8 cellular contexts compared by ENCODE assay signal in genomic region chr19:21851596-21852345, GRCh38. TPM values are rescaled to one million over a fixed set of nuclear protein-coding genes. Genes with fewer than 3 reads are reported as not detected.
DNase-seq lines count a peak whose midpoint lies in the region; ATAC-seq and TF ChIP-seq lines count a peak whose summit lies in the region.

No MANE protein-coding gene starts in this region.

- peak overlapping the region; percentile 98 for H3K27ac ChIP-seq in HUES64 (ENCODE audit: low read depth, low read length)

- H3K9ac ChIP-seq in HUES64 (ENCODE audit: low read depth, low read length), result peak overlapping the region; percentile 99

- WGBS in HUES64, result under 1% methylated on average over 44 of the region's 44 CpGs

- peaks cover 38% of the 10 kb centered on the region for H3K36me3 ChIP-seq in HUES64 (ENCODE audit: insufficient read depth, low read length)

- H3K4me3 ChIP-seq in HUES64 (ENCODE audit: low read length), result peak overlapping the region; percentile 98

- no peaks in the 10 kb centered on the region for H3K27me3 Mint-ChIP-seq in neural crest cell (ENCODE audit: low read depth)
- no peaks in the 10 kb centered on the region for H3K27me3 Mint-ChIP-seq in stimulated activated naive CD8-positive, alpha-beta T cell treated with anti-CD3 and anti-CD28 coated beads, Interleukin-15, amount 100 ng/mL, for 72 hours

- peaks cover 4% of the 10 kb centered on the region; the same call in 1 of the 2 replicates for H3K9me3 ChIP-seq in HUES64 (ENCODE audit: insufficient read depth, low read depth, low read length)

- peaks cover 5% of the 10 kb centered on the region for H3K9me3 Mint-ChIP-seq in neural crest cell
- H3K9me3 Mint-ChIP-seq in stimulated activated naive CD8-positive, alpha-beta T cell treated with anti-CD3 and anti-CD28 coated beads, Interleukin-15, amount 100 ng/mL, for 72 hours, result no peaks in the 10 kb centered on the region

- H3K4me1 Mint-ChIP-seq in neural crest cell, result peaks cover 34% of the 10 kb centered on the region
- peaks cover 35% of the 10 kb centered on the region for H3K4me1 Mint-ChIP-seq in stimulated activated naive CD8-positive, alpha-beta T cell treated with anti-CD3 and anti-CD28 coated beads, Interleukin-15, amount 100 ng/mL, for 72 hours

- no peak for TF ChIP-seq CTCF in GM20000 (IDR thresholded peaks at IDR 0.05; ENCODE audit: extremely low read depth, missing control alignments)
- no peak for TF ChIP-seq CTCF in neural crest cell (conservative IDR thresholded peaks at IDR 0.05)

- H3K4me1 ChIP-seq in HUES64 (ENCODE audit: insufficient read depth, low read length), result peaks cover 16% of the 10 kb centered on the region; the same call in 1 of the 2 replicates

- H3K4me3 Mint-ChIP-seq in neural crest cell, result peak overlapping the region; percentile 98
- peak overlapping the region; percentile 92 to 93 for H3K4me3 Mint-ChIP-seq in stimulated activated naive CD8-positive, alpha-beta T cell treated with anti-CD3 and anti-CD28 coated beads, Interleukin-15, amount 100 ng/mL, for 72 hours

- H3K27me3 ChIP-seq in HUES64 (ENCODE audit: insufficient read depth, low read length), result no peaks in the 10 kb centered on the region; the same call in 1 of the 2 replicates

- DNase-seq in COLO668 (lab: John Stamatoyannopoulos, UW; ENCODE audit: unreplicated experiment) (peak; percentile 88), GM20000 (ENCODE audit: low spot score) (peak; percentile 91), foreskin melanocyte (peak; percentile 93), neural crest cell (ENCODE audit: low read depth, low spot score) (peak; percentile 84)
- DNase-seq in activated naive CD4-positive, alpha-beta T cell treated with Interleukin-2 at 50 U/mL for 16 hours, result peak; percentile 91
- DNase-seq in stimulated activated naive CD8-positive, alpha-beta T cell treated with anti-CD3 and anti-CD28 coated beads, Interleukin-15, amount 100 ng/mL, for 72 hours, result peak; percentile 82 to 93

- peaks cover 28% of the 10 kb centered on the region for H3K36me3 Mint-ChIP-seq in neural crest cell (ENCODE audit: low read depth)

- peak overlapping the region; percentile 100 for H3K27ac Mint-ChIP-seq in neural crest cell (ENCODE audit: unreplicated experiment)
- H3K27ac Mint-ChIP-seq in stimulated activated naive CD8-positive, alpha-beta T cell treated with anti-CD3 and anti-CD28 coated beads, Interleukin-15, amount 100 ng/mL, for 72 hours, result peak overlapping the region; percentile 98

- ATAC-seq in stimulated activated naive CD8-positive, alpha-beta T cell treated with anti-CD3 and anti-CD28 coated beads, Interleukin-15, amount 100 ng/mL, for 72 hours, result peak; percentile 99

- TF ChIP-seq POLR2A in Raji (IDR thresholded peaks at IDR 0.05; ENCODE audit: insufficient read depth, low read depth, low read length), result peak; percentile 61

RNA-seq across cellular contexts. Expression of gene ZNF43, which starts 15.8 kb away (rescaled TPM):
- 20.5 TPM for polyA plus RNA-seq in HUES64 (2013, experiment 1 of 2)
- 25.4 TPM for polyA plus RNA-seq in HUES64 (2013, experiment 2 of 2)
- total RNA-seq in neural crest cell, result 80.3 and 85.9 TPM in 2 replicates

Comparison
In these comparisons a context has a peak if more than half of its experiments do, and no peak if none do; other contexts are left out.
1. Peak in every context shown above with its lines: DNase-seq, ATAC-seq, H3K4me3 ChIP-seq and H3K27ac ChIP-seq.